Comparison of ENCODE assay signal across 9 cellular contexts in the genomic region with DNA sequence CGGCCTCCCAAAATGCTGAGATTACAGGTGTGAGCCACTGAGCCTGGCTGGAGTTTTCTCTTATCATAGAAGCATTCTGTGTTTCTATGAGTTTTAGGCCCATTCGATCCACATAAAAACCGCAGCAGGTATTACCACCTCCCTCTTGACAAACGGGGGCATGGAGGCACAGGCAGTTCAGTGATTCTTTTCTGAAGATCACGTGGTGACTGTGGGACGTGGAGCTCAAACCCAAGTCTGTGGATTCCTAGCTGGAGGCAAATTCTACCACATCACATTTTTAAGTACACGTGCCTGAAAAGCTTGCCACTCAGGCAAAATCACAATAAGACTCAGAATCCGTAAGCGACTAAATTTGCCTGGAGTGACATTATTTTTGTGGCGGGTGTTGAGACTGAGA.
"Had no signal": no experiment of that assay in that cellular context is flagged by ENCODE, and none has a peak within 500 bp of the region (broad histone marks: within the 10 kb centered on the region; RNA-seq: fewer than 3 reads in every experiment).

No MANE protein-coding gene starts in this region.

- H3K27ac ChIP-seq: GM23248, KMS-11 had no signal

- H3K27ac Mint-ChIP-seq: HFFc6, IgD-negative memory B cell had no signal

- H3K36me3 ChIP-seq: HAP-1 had no signal

- H3K27me3 Mint-ChIP-seq: IgD-negative memory B cell had no signal

- H3K9me3 Mint-ChIP-seq: HFFc6, IgD-negative memory B cell had no signal

- H3K4me3 ChIP-seq: GM23248, HAP-1 had no signal

- H3K4me3 Mint-ChIP-seq: HFFc6 had no signal

- DNase-seq: GM23248, GOT3, H7, HFFc6, KBM-7 had no signal

- H3K4me1 ChIP-seq: HAP-1 had no signal

- ATAC-seq: HCT116 had no signal

- H3K9me3 ChIP-seq: HAP-1 had no signal
